Comparison of ENCODE assay signal across 1 cellular context in genomic region chr10:102503264-102504178, GRCh38.
TF ChIP-seq lines count a peak whose summit lies in the region.

TSS of gene SUFU (plus strand) at chr10:102503972. CDS start at chr10:102504153, 181 bp downstream.

TF ChIP-seq in HepG2, 621 proteins besides CTCF, POLR2A, EP300 and RAD21 (continued from another document):
- no peak for TF ChIP-seq AHDC1 (CRISPR knock-in tag; IDR thresholded peaks at IDR 0.05; ENCODE audit: borderline replicate concordance)
- no peak for TF ChIP-seq RXRA (CRISPR knock-in tag; IDR thresholded peaks at IDR 0.05)
- TF ChIP-seq GFI1 (CRISPR knock-in tag; IDR thresholded peaks at IDR 0.05; ENCODE audit: borderline replicate concordance), result no peak
- no peak for TF ChIP-seq U2AF2 (IDR thresholded peaks at IDR 0.05; ENCODE audit: low read depth, low read length)
- TF ChIP-seq MEIS2 (CRISPR knock-in tag; IDR thresholded peaks at IDR 0.05), result 0 out of 2 replicates have a peak, but pooled peaks have one; percentile 43
- TF ChIP-seq DDIT3 (CRISPR knock-in tag; IDR thresholded peaks at IDR 0.05), result no peak
- TF ChIP-seq, protein P1, sequence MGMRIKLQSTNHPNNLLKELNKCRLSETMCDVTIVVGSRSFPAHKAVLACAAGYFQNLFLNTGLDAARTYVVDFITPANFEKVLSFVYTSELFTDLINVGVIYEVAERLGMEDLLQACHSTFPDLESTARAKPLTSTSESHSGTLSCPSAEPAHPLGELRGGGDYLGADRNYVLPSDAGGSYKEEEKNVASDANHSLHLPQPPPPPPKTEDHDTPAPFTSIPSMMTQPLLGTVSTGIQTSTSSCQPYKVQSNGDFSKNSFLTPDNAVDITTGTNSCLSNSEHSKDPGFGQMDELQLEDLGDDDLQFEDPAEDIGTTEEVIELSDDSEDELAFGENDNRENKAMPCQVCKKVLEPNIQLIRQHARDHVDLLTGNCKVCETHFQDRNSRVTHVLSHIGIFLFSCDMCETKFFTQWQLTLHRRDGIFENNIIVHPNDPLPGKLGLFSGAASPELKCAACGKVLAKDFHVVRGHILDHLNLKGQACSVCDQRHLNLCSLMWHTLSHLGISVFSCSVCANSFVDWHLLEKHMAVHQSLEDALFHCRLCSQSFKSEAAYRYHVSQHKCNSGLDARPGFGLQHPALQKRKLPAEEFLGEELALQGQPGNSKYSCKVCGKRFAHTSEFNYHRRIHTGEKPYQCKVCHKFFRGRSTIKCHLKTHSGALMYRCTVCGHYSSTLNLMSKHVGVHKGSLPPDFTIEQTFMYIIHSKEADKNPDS (CRISPR knock-in tag; IDR thresholded peaks at IDR 0.05), result no peak
- TF ChIP-seq SRSF4 (IDR thresholded peaks at IDR 0.05; ENCODE audit: low read depth, low read length, poor library complexity, severe bottlenecking), result no peak
- no peak for TF ChIP-seq NPAS2 (CRISPR knock-in tag; IDR thresholded peaks at IDR 0.05; ENCODE audit: borderline replicate concordance)
- TF ChIP-seq TARDBP (CRISPR knock-in tag; IDR thresholded peaks at IDR 0.05), result peak; percentile 68
- TF ChIP-seq, protein P2, sequence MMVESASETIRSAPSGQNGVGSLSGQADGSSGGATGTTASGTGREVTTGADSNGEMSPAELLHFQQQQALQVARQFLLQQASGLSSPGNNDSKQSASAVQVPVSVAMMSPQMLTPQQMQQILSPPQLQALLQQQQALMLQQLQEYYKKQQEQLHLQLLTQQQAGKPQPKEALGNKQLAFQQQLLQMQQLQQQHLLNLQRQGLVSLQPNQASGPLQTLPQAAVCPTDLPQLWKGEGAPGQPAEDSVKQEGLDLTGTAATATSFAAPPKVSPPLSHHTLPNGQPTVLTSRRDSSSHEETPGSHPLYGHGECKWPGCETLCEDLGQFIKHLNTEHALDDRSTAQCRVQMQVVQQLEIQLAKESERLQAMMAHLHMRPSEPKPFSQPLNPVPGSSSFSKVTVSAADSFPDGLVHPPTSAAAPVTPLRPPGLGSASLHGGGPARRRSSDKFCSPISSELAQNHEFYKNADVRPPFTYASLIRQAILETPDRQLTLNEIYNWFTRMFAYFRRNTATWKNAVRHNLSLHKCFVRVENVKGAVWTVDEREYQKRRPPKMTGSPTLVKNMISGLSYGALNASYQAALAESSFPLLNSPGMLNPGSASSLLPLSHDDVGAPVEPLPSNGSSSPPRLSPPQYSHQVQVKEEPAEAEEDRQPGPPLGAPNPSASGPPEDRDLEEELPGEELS (CRISPR knock-in tag; IDR thresholded peaks at IDR 0.05), result no peak
- no peak for TF ChIP-seq ZBTB3 (CRISPR knock-in tag; IDR thresholded peaks at IDR 0.05; ENCODE audit: borderline replicate concordance, low read depth)
- no peak for TF ChIP-seq SRSF1 (optimal IDR thresholded peaks at IDR 0.05; ENCODE audit: low read depth, low read length)
- TF ChIP-seq, protein P3, sequence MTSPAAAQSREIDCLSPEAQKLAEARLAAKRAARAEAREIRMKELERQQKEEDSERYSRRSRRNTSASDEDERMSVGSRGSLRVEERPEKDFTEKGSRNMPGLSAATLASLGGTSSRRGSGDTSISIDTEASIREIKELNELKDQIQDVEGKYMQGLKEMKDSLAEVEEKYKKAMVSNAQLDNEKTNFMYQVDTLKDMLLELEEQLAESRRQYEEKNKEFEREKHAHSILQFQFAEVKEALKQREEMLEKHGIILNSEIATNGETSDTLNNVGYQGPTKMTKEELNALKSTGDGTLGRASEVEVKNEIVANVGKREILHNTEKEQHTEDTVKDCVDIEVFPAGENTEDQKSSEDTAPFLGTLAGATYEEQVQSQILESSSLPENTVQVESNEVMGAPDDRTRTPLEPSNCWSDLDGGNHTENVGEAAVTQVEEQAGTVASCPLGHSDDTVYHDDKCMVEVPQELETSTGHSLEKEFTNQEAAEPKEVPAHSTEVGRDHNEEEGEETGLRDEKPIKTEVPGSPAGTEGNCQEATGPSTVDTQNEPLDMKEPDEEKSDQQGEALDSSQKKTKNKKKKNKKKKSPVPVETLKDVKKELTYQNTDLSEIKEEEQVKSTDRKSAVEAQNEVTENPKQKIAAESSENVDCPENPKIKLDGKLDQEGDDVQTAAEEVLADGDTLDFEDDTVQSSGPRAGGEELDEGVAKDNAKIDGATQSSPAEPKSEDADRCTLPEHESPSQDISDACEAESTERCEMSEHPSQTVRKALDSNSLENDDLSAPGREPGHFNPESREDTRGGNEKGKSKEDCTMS (CRISPR knock-in tag; conservative IDR thresholded peaks at IDR 0.05), result no peak
- TF ChIP-seq SP5 (CRISPR knock-in tag; IDR thresholded peaks at IDR 0.05; ENCODE audit: borderline replicate concordance, low read depth), result peak; percentile 51; the same call in 1 of the 2 replicates
- no peak for TF ChIP-seq ARNT (IDR thresholded peaks at IDR 0.05)
- TF ChIP-seq ZFX (CRISPR knock-in tag; IDR thresholded peaks at IDR 0.05; ENCODE audit: low read depth), result peak; percentile 79; the same call in 1 of the 2 replicates
- TF ChIP-seq SETDB1 (CRISPR knock-in tag; IDR thresholded peaks at IDR 0.05; ENCODE audit: borderline replicate concordance), result no peak
- TF ChIP-seq MBD4 (IDR thresholded peaks at IDR 0.05; ENCODE audit: borderline replicate concordance, low read length), result no peak
- TF ChIP-seq, protein P4, sequence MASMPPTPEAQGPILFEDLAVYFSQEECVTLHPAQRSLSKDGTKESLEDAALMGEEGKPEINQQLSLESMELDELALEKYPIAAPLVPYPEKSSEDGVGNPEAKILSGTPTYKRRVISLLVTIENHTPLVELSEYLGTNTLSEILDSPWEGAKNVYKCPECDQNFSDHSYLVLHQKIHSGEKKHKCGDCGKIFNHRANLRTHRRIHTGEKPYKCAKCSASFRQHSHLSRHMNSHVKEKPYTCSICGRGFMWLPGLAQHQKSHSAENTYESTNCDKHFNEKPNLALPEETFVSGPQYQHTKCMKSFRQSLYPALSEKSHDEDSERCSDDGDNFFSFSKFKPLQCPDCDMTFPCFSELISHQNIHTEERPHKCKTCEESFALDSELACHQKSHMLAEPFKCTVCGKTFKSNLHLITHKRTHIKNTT (CRISPR knock-in tag; IDR thresholded peaks at IDR 0.05), result no peak
- peak; percentile 25; the same call in 1 of the 2 replicates for TF ChIP-seq FOXK1 (CRISPR knock-in tag; IDR thresholded peaks at IDR 0.05; ENCODE audit: borderline replicate concordance, low read depth)
- no peak for TF ChIP-seq RBAK (CRISPR knock-in tag; IDR thresholded peaks at IDR 0.05)
- TF ChIP-seq SAP130 (CRISPR knock-in tag; IDR thresholded peaks at IDR 0.05; ENCODE audit: low read depth), result peak; percentile 67
- no peak for TF ChIP-seq ZNF556 (CRISPR knock-in tag; IDR thresholded peaks at IDR 0.05; ENCODE audit: borderline replicate concordance)
- TF ChIP-seq ZNF431 (CRISPR knock-in tag; IDR thresholded peaks at IDR 0.05; ENCODE audit: borderline replicate concordance, low read depth), result no peak
- TF ChIP-seq, protein P5, sequence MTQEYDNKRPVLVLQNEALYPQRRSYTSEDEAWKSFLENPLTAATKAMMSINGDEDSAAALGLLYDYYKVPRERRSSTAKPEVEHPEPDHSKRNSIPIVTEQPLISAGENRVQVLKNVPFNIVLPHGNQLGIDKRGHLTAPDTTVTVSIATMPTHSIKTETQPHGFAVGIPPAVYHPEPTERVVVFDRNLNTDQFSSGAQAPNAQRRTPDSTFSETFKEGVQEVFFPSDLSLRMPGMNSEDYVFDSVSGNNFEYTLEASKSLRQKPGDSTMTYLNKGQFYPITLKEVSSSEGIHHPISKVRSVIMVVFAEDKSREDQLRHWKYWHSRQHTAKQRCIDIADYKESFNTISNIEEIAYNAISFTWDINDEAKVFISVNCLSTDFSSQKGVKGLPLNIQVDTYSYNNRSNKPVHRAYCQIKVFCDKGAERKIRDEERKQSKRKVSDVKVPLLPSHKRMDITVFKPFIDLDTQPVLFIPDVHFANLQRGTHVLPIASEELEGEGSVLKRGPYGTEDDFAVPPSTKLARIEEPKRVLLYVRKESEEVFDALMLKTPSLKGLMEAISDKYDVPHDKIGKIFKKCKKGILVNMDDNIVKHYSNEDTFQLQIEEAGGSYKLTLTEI (CRISPR knock-in tag; conservative IDR thresholded peaks at IDR 0.05), result no peak
- TF ChIP-seq SMC3 (IDR thresholded peaks at IDR 0.05; ENCODE audit: low read length), result peak; percentile 83
- no peak for TF ChIP-seq ZNF660 (CRISPR knock-in tag; IDR thresholded peaks at IDR 0.05; ENCODE audit: borderline replicate concordance, low read depth)
- no peak for TF ChIP-seq NFKBIZ (CRISPR knock-in tag; IDR thresholded peaks at IDR 0.05)
- TF ChIP-seq ETV6 (CRISPR knock-in tag; conservative IDR thresholded peaks at IDR 0.05), result no peak
- TF ChIP-seq ZNF737 (CRISPR knock-in tag; IDR thresholded peaks at IDR 0.05; ENCODE audit: borderline replicate concordance), result no peak
- 0 out of 2 replicates have a peak, but pooled peaks have one; percentile 50 for TF ChIP-seq ZNF138 (CRISPR knock-in tag; IDR thresholded peaks at IDR 0.05; ENCODE audit: low read depth)
- no peak for TF ChIP-seq ETS1 (CRISPR knock-in tag; IDR thresholded peaks at IDR 0.05)
- no peak for TF ChIP-seq ZNF256 (CRISPR knock-in tag; conservative IDR thresholded peaks at IDR 0.05)
- TF ChIP-seq SP4 (CRISPR knock-in tag; IDR thresholded peaks at IDR 0.05), result peak; percentile 95
- no peak for TF ChIP-seq ZNF343 (CRISPR knock-in tag; IDR thresholded peaks at IDR 0.05)
- TF ChIP-seq ARHGAP35 (CRISPR knock-in tag; IDR thresholded peaks at IDR 0.05; ENCODE audit: borderline replicate concordance), result no peak
- no peak for TF ChIP-seq NFE2L1 (CRISPR knock-in tag; IDR thresholded peaks at IDR 0.05; ENCODE audit: borderline replicate concordance)
- TF ChIP-seq TBX2 (CRISPR knock-in tag; IDR thresholded peaks at IDR 0.05; ENCODE audit: borderline replicate concordance), result peak; percentile 70
- no peak for TF ChIP-seq GPN1 (CRISPR knock-in tag; IDR thresholded peaks at IDR 0.05; ENCODE audit: borderline replicate concordance)
- 0 out of 2 replicates have a peak, but pooled peaks have one; percentile 39 for TF ChIP-seq SNAPC2 (CRISPR knock-in tag; IDR thresholded peaks at IDR 0.05)
- TF ChIP-seq ZNF282 (IDR thresholded peaks at IDR 0.05; ENCODE audit: partially characterized antibody), result no peak
- TF ChIP-seq ZNF12 (CRISPR knock-in tag; IDR thresholded peaks at IDR 0.05), result peak; percentile 92; the same call in 1 of the 2 replicates
